2 cellular contexts compared by ENCODE assay signal in the genomic region with DNA sequence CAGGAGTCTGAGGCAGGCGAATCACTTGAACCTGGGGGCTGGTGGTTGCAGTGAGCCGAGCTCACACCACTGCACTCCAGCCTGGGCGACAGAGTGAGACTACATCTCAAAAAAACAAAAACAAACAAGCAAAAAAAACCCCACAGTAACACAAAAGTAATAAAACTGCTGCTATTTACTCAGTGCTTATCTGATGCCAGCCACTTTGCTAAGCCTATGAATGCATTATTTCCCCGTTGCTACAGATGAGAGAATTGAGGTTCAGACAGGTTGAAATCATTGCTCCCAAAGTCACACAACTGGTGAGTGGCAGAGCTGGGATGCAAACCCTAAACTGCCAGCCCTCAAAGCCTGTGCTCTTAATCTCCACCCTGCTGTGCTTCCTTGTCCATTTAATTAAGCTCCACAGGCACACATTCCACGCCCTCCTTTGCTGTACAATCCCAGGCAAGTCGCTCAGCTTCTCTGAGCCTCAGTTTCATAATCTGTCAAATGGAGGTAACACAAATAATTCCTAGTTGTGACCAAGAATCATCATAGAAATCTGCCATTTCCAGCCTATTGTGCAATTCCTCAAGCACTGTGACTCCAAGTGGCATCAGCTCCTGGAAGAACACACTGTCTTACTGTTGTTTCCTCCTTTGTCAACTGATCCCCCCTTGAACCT.
TF ChIP-seq lines count a peak whose summit lies in the region.

No MANE protein-coding gene starts in this region.

TF ChIP-seq in A549, 52 proteins besides CTCF, POLR2A, EP300 and RAD21 (continued from another document):
- TF ChIP-seq, protein P1, sequence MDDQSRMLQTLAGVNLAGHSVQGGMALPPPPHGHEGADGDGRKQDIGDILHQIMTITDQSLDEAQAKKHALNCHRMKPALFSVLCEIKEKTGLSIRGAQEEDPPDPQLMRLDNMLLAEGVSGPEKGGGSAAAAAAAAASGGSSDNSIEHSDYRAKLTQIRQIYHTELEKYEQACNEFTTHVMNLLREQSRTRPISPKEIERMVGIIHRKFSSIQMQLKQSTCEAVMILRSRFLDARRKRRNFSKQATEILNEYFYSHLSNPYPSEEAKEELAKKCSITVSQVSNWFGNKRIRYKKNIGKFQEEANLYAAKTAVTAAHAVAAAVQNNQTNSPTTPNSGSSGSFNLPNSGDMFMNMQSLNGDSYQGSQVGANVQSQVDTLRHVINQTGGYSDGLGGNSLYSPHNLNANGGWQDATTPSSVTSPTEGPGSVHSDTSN (IDR thresholded peaks at IDR 0.05) = no peak
- TF ChIP-seq CEBPB (IDR thresholded peaks at IDR 0.05) = peak; percentile 57 to 72; a peak in 3 of 4 replicates
- no peak for TF ChIP-seq ZNF302 (CRISPR knock-in tag; IDR thresholded peaks at IDR 0.05)
- TF ChIP-seq, protein P2, sequence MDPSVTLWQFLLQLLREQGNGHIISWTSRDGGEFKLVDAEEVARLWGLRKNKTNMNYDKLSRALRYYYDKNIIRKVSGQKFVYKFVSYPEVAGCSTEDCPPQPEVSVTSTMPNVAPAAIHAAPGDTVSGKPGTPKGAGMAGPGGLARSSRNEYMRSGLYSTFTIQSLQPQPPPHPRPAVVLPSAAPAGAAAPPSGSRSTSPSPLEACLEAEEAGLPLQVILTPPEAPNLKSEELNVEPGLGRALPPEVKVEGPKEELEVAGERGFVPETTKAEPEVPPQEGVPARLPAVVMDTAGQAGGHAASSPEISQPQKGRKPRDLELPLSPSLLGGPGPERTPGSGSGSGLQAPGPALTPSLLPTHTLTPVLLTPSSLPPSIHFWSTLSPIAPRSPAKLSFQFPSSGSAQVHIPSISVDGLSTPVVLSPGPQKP (IDR thresholded peaks at IDR 0.05; ENCODE audit: low read depth, low read length) = no peak
TF ChIP-seq in A549: peak in this region for 3.

TF ChIP-seq in GM23338, 12 proteins besides CTCF, POLR2A, EP300 and RAD21 (continued from another document):
- TF ChIP-seq, protein P3, sequence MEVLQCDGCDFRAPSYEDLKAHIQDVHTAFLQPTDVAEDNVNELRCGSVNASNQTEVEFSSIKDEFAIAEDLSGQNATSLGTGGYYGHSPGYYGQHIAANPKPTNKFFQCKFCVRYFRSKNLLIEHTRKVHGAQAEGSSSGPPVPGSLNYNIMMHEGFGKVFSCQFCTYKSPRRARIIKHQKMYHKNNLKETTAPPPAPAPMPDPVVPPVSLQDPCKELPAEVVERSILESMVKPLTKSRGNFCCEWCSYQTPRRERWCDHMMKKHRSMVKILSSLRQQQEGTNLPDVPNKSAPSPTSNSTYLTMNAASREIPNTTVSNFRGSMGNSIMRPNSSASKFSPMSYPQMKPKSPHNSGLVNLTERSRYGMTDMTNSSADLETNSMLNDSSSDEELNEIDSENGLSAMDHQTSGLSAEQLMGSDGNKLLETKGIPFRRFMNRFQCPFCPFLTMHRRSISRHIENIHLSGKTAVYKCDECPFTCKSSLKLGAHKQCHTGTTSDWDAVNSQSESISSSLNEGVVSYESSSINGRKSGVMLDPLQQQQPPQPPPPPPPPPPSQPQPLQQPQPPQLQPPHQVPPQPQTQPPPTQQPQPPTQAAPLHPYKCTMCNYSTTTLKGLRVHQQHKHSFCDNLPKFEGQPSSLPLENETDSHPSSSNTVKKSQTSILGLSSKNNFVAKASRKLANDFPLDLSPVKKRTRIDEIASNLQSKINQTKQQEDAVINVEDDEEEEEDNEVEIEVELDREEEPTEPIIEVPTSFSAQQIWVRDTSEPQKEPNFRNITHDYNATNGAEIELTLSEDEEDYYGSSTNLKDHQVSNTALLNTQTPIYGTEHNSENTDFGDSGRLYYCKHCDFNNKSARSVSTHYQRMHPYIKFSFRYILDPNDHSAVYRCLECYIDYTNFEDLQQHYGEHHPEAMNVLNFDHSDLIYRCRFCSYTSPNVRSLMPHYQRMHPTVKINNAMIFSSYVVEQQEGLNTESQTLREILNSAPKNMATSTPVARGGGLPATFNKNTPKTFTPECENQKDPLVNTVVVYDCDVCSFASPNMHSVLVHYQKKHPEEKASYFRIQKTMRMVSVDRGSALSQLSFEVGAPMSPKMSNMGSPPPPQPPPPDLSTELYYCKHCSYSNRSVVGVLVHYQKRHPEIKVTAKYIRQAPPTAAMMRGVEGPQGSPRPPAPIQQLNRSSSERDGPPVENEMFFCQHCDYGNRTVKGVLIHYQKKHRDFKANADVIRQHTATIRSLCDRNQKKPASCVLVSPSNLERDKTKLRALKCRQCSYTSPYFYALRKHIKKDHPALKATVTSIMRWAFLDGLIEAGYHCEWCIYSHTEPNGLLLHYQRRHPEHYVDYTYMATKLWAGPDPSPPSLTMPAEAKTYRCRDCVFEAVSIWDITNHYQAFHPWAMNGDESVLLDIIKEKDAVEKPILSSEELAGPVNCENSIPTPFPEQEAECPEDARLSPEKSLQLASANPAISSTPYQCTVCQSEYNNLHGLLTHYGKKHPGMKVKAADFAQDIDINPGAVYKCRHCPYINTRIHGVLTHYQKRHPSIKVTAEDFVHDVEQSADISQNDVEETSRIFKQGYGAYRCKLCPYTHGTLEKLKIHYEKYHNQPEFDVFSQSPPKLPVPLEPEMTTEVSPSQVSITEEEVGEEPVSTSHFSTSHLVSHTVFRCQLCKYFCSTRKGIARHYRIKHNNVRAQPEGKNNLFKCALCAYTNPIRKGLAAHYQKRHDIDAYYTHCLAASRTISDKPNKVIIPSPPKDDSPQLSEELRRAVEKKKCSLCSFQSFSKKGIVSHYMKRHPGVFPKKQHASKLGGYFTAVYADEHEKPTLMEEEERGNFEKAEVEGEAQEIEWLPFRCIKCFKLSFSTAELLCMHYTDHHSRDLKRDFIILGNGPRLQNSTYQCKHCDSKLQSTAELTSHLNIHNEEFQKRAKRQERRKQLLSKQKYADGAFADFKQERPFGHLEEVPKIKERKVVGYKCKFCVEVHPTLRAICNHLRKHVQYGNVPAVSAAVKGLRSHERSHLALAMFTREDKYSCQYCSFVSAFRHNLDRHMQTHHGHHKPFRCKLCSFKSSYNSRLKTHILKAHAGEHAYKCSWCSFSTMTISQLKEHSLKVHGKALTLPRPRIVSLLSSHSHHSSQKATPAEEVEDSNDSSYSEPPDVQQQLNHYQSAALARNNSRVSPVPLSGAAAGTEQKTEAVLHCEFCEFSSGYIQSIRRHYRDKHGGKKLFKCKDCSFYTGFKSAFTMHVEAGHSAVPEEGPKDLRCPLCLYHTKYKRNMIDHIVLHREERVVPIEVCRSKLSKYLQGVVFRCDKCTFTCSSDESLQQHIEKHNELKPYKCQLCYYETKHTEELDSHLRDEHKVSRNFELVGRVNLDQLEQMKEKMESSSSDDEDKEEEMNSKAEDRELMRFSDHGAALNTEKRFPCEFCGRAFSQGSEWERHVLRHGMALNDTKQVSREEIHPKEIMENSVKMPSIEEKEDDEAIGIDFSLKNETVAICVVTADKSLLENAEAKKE (CRISPR knock-in tag; IDR thresholded peaks at IDR 0.05) = no peak
- TF ChIP-seq EZH2phosphoT487 (IDR thresholded peaks at IDR 0.05; ENCODE audit: unreplicated experiment) (no peak), JUNB (IDR thresholded peaks at IDR 0.05; ENCODE audit: unreplicated experiment) (no peak), EZH2 (IDR thresholded peaks at IDR 0.05; ENCODE audit: low read depth, unreplicated experiment) (no peak), STAT1 (IDR thresholded peaks at IDR 0.05; ENCODE audit: unreplicated experiment) (no peak)
TF ChIP-seq in GM23338: peak in this region for 0.
